In the genomic region with DNA sequence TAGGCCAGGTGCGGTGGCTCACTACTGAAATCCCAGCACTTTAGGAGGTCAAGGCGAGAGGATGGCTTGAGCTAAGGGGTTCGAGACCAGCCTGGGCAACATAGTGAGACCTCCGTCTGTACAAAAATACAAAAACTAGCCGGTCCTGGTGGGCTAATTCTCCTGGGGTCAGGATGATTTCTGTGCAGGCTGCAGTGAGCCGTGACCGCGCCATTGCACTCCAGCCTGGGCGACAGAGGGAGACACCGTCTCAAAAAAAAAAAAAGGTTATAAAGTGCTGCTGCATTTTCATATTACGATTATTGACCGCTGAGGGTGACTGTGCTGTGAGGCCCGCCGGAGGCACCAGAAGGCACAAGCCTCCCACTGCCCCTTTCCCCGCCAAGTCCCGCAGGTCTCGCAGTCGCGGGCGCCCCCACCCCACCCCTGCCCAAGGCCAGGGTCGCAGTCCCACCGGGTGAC, we compare ENCODE assay signal across 8 cellular contexts.
DNase-seq lines count a peak whose midpoint lies in the region; ATAC-seq and TF ChIP-seq lines count a peak whose summit lies in the region.

No MANE protein-coding gene starts in this region.

- peaks cover 82% of the 10 kb centered on the region for H3K4me1 Mint-ChIP-seq in stimulated activated naive CD8-positive, alpha-beta T cell treated with anti-CD3 and anti-CD28 coated beads, Interleukin-15, amount 100 ng/mL, for 72 hours

- H3K9me3 ChIP-seq in HAP-1 (no peaks in the 10 kb centered on the region), iPS DF 6.9 (ENCODE audit: control insufficient read depth, insufficient read depth, low read length) (no peaks in the 10 kb centered on the region)

- peak; percentile 55 for TF ChIP-seq CTCF in VCaP (conservative IDR thresholded peaks at IDR 0.05)

- peak; percentile 51 for ATAC-seq in stimulated activated naive CD8-positive, alpha-beta T cell treated with anti-CD3 and anti-CD28 coated beads, Interleukin-15, amount 100 ng/mL, for 72 hours

- WGBS in iPS DF 6.9 (ENCODE audit: insufficient coverage, insufficient read length): no CpG with 5 or more reads among the region's 22 CpGs

- H3K27ac ChIP-seq in VCaP: peak overlapping the region; percentile 85
- no peak overlapping the region for H3K27ac ChIP-seq in iPS DF 6.9 (ENCODE audit: low read length)

- H3K9me3 Mint-ChIP-seq in stimulated activated naive CD8-positive, alpha-beta T cell treated with anti-CD3 and anti-CD28 coated beads, Interleukin-15, amount 100 ng/mL, for 72 hours: no peaks in the 10 kb centered on the region

- H3K4me3 ChIP-seq in HAP-1 (peak overlapping the region; percentile 71), iPS DF 6.9 (ENCODE audit: low read length) (peak overlapping the region; percentile 53; the same call in 1 of the 2 replicates)

- DNase-seq in HAP-1 (ENCODE audit: low spot score in 2 of 2) (no peak), iPS DF 6.9 (ENCODE audit: low read depth, low spot score) (no peak), NCI-H524 treated with DMSO at 0.1 percent for 48 hours (lab: John Stamatoyannopoulos, UW) (no peak), NCI-H69 (lab: John Stamatoyannopoulos, UW) (no peak)
- DNase-seq in stimulated activated naive CD8-positive, alpha-beta T cell treated with anti-CD3 and anti-CD28 coated beads, Interleukin-15, amount 100 ng/mL, for 72 hours: no peak
- no peak for DNase-seq in stimulated activated CD4-positive, alpha-beta T cell treated with anti-CD3 and anti-CD28 coated beads, Interleukin-15, amount 100 ng/mL, for 24 hours
- DNase-seq in stimulated activated CD4-positive, alpha-beta T cell treated with anti-CD3 and anti-CD28 coated beads, Interleukin-4, amount 100 ng/mL, for 4 hours: no peak

- H3K27me3 ChIP-seq in HAP-1 (ENCODE audit: low read depth) (no peaks in the 10 kb centered on the region), iPS DF 6.9 (ENCODE audit: control insufficient read depth, insufficient read depth, low read length) (no peaks in the 10 kb centered on the region)

- H3K27ac Mint-ChIP-seq in stimulated activated naive CD8-positive, alpha-beta T cell treated with anti-CD3 and anti-CD28 coated beads, Interleukin-15, amount 100 ng/mL, for 72 hours: no peak overlapping the region

- in situ Hi-C loops in HAP-1 (cut with MboI; ENCODE audit: low sequenced_read_pairs): no loop called here

- H3K36me3 ChIP-seq in HAP-1 (replicated peaks) (no peaks in the 10 kb centered on the region), iPS DF 6.9 (ENCODE audit: control insufficient read depth, insufficient read depth, low read length) (no peaks in the 10 kb centered on the region)

- H3K27me3 Mint-ChIP-seq in stimulated activated naive CD8-positive, alpha-beta T cell treated with anti-CD3 and anti-CD28 coated beads, Interleukin-15, amount 100 ng/mL, for 72 hours: no peaks in the 10 kb centered on the region

- H3K4me1 ChIP-seq in HAP-1 (peaks cover 6% of the 10 kb centered on the region), iPS DF 6.9 (ENCODE audit: control insufficient read depth, insufficient read depth, low read length) (peaks cover 8% of the 10 kb centered on the region)

- peak overlapping the region; percentile 84 to 92 for H3K4me3 Mint-ChIP-seq in stimulated activated naive CD8-positive, alpha-beta T cell treated with anti-CD3 and anti-CD28 coated beads, Interleukin-15, amount 100 ng/mL, for 72 hours
